ENCODE assay signal across 16 cellular contexts in genomic region chr18:42545825-42546224, GRCh38.
DNase-seq lines count a peak whose midpoint lies in the region; ATAC-seq and TF ChIP-seq lines count a peak whose summit lies in the region.
"Had no signal": no experiment of that assay in that cellular context is flagged by ENCODE, and none has a peak within 500 bp of the region (broad histone marks: within the 10 kb centered on the region; RNA-seq: fewer than 3 reads in every experiment).

No MANE protein-coding gene starts in this region.

- ATAC-seq in foreskin keratinocyte (peak; percentile 99), GM21381 (IDR thresholded peaks at IDR 0.05; ENCODE audit: unreplicated experiment) (no peak), GM21576 (IDR thresholded peaks at IDR 0.05; ENCODE audit: unreplicated experiment) (no peak), GM18907 (IDR thresholded peaks at IDR 0.05; ENCODE audit: unreplicated experiment) (no peak)
- ATAC-seq: body of pancreas, left lung, psoas muscle, Right ventricle myocardium inferior had no signal

- TF ChIP-seq CTCF in foreskin keratinocyte (conservative IDR thresholded peaks at IDR 0.05): no peak

- no peaks in the 10 kb centered on the region for H3K27me3 ChIP-seq in foreskin keratinocyte
- H3K27me3 ChIP-seq: body of pancreas, left lung, testis had no signal

- no peaks in the 10 kb centered on the region for H3K4me1 ChIP-seq in foreskin keratinocyte
- H3K4me1 ChIP-seq: body of pancreas, left lung, psoas muscle, testis had no signal

- DNase-seq in COLO829 (ENCODE audit: low spot score): peak; percentile 58
- peak; percentile 5 for DNase-seq in LHCN-M2 (ENCODE audit: low read depth)
- peak; percentile 0 for DNase-seq in amniotic epithelial cell (ENCODE audit: low read depth)
- DNase-seq in foreskin keratinocyte: peak; percentile 35 to 72
- no peak for DNase-seq in activated CD4-positive, alpha-beta T cell treated with anti-CD3 and anti-CD28 coated beads, Interleukin-2, amount 50 U/mL, for 48 hours
- DNase-seq: activated CD4-positive, alpha-beta memory T cell treated with anti-CD3 and anti-CD28 coated beads, Interleukin-2, amount 10 ng/mL, durations not matched to agents 7 days and 5 days; body of pancreas; Karpas-422; left lung; NCI-H187 treated with DMSO at 0.1 percent for 48 hours; psoas muscle; testis had no signal

- H3K27ac ChIP-seq in foreskin keratinocyte: no peak overlapping the region
- H3K27ac ChIP-seq: body of pancreas, left lung, psoas muscle, testis had no signal

Comparison
In these comparisons a context has a peak if more than half of its experiments do, and no peak if none do; other contexts are left out.
1. DNase-seq: peak in COLO829 (single experiment), LHCN-M2 (single experiment), amniotic epithelial cell (single experiment) and foreskin keratinocyte (2 of 2); none in activated CD4-positive, alpha-beta T cell treated with anti-CD3 and anti-CD28 coated beads, Interleukin-2, amount 50 U/mL, for 48 hours (0 of 2).